In the genomic region with DNA sequence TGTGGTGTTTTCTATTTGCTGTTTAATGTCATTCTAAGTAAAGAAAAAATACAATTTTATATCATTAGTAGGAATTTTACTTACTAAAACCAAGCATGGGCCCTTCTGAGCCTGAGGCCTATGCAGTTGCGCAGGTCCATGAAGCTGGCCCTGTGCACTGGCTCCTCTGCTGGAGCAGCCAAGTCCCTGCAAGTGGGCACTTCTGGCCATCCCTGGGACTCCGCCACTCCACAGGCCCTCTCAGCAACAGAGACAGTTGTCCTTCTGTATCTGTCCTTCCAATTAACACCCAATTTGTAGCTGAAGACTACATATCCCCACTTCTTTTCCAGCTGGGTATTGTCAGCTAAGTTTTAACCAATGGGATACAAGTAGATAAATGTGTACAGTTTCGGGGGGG, we compare ENCODE assay signal across 2 cellular contexts.
TF ChIP-seq lines count a peak whose summit lies in the region.

No MANE protein-coding gene starts in this region.

TF ChIP-seq in HCT116, 20 proteins besides CTCF, POLR2A, EP300 and RAD21:
- TF ChIP-seq ELF1 (IDR thresholded peaks at IDR 0.05; ENCODE audit: borderline replicate concordance, low read depth) (no peak), JUND (IDR thresholded peaks at IDR 0.05) (no peak), ZBTB33 (IDR thresholded peaks at IDR 0.05; ENCODE audit: extremely low read depth, insufficient replicate concordance, low read length) (no peak), SIN3A (IDR thresholded peaks at IDR 0.05; ENCODE audit: low read depth) (no peak), EZH2phosphoT487 (IDR thresholded peaks at IDR 0.05; ENCODE audit: borderline replicate concordance) (no peak), FOSL1 (IDR thresholded peaks at IDR 0.05; ENCODE audit: low read depth) (no peak)

TF ChIP-seq in GM12878, 131 proteins besides CTCF, POLR2A, EP300 and RAD21:
- TF ChIP-seq, protein P1, sequence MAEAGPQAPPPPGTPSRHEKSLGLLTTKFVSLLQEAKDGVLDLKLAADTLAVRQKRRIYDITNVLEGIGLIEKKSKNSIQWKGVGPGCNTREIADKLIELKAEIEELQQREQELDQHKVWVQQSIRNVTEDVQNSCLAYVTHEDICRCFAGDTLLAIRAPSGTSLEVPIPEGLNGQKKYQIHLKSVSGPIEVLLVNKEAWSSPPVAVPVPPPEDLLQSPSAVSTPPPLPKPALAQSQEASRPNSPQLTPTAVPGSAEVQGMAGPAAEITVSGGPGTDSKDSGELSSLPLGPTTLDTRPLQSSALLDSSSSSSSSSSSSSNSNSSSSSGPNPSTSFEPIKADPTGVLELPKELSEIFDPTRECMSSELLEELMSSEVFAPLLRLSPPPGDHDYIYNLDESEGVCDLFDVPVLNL (IDR thresholded peaks at IDR 0.05; ENCODE audit: low read depth, low read length): no peak
- no peak for TF ChIP-seq DPF2 (IDR thresholded peaks at IDR 0.05)
- no peak for TF ChIP-seq IRF3 (IDR thresholded peaks at IDR 0.05)
- no peak for TF ChIP-seq PKNOX1 (IDR thresholded peaks at IDR 0.05)
- TF ChIP-seq, protein P2, sequence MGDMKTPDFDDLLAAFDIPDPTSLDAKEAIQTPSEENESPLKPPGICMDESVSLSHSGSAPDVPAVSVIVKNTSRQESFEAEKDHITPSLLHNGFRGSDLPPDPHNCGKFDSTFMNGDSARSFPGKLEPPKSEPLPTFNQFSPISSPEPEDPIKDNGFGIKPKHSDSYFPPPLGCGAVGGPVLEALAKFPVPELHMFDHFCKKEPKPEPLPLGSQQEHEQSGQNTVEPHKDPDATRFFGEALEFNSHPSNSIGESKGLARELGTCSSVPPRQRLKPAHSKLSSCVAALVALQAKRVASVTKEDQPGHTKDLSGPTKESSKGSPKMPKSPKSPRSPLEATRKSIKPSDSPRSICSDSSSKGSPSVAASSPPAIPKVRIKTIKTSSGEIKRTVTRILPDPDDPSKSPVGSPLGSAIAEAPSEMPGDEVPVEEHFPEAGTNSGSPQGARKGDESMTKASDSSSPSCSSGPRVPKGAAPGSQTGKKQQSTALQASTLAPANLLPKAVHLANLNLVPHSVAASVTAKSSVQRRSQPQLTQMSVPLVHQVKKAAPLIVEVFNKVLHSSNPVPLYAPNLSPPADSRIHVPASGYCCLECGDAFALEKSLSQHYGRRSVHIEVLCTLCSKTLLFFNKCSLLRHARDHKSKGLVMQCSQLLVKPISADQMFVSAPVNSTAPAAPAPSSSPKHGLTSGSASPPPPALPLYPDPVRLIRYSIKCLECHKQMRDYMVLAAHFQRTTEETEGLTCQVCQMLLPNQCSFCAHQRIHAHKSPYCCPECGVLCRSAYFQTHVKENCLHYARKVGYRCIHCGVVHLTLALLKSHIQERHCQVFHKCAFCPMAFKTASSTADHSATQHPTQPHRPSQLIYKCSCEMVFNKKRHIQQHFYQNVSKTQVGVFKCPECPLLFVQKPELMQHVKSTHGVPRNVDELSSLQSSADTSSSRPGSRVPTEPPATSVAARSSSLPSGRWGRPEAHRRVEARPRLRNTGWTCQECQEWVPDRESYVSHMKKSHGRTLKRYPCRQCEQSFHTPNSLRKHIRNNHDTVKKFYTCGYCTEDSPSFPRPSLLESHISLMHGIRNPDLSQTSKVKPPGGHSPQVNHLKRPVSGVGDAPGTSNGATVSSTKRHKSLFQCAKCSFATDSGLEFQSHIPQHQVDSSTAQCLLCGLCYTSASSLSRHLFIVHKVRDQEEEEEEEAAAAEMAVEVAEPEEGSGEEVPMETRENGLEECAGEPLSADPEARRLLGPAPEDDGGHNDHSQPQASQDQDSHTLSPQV (IDR thresholded peaks at IDR 0.05): no peak
- no peak for TF ChIP-seq MAX (IDR thresholded peaks at IDR 0.05; ENCODE audit: low read depth, low read length)
- no peak for TF ChIP-seq IKZF2 (IDR thresholded peaks at IDR 0.05)
- no peak for TF ChIP-seq RBBP5 (conservative IDR thresholded peaks at IDR 0.05)
- TF ChIP-seq ZNF207 (IDR thresholded peaks at IDR 0.05; ENCODE audit: borderline replicate concordance): no peak
- no peak for TF ChIP-seq ZBED1 (IDR thresholded peaks at IDR 0.05; ENCODE audit: borderline replicate concordance)
- TF ChIP-seq CREM (IDR thresholded peaks at IDR 0.05; ENCODE audit: low read depth): no peak
- TF ChIP-seq RUNX3 (IDR thresholded peaks at IDR 0.05; ENCODE audit: low read length): no peak
